Comparison of ENCODE assay signal across 8 cellular contexts in genomic region chr14:89040438-89041244, GRCh38.
DNase-seq lines count a peak whose midpoint lies in the region; ATAC-seq and TF ChIP-seq lines count a peak whose summit lies in the region.

No MANE protein-coding gene starts in this region.

- peaks cover 14% of the 10 kb centered on the region for H3K4me1 ChIP-seq in HUES64 (ENCODE audit: insufficient read depth, low read length)
- H3K4me1 ChIP-seq in OCI-LY3 (ENCODE audit: low read length), result peaks cover 10% of the 10 kb centered on the region; the same call in 1 of the 2 replicates
- H3K4me1 ChIP-seq in mucosa of stomach (ENCODE audit: control insufficient read depth, insufficient read depth, low read length), result peaks cover 24% of the 10 kb centered on the region

- WGBS in HUES64, result 17% methylated on average over 32 of the region's 32 CpGs

- no peaks in the 10 kb centered on the region for H3K79me2 ChIP-seq in OCI-LY3 (ENCODE audit: low read length)

- POLR2A ChIA-PET in BJ (lab: Charles Lee), result no interaction called here

- no peaks in the 10 kb centered on the region for H3K36me3 ChIP-seq in BJ (ENCODE audit: control insufficient read depth, insufficient read depth, low read length)
- no peaks in the 10 kb centered on the region for H3K36me3 ChIP-seq in HUES64 (ENCODE audit: insufficient read depth, low read length)
- H3K36me3 ChIP-seq in OCI-LY3 (replicated peaks; ENCODE audit: low read depth, low read length), result no peaks in the 10 kb centered on the region
- H3K36me3 ChIP-seq in mucosa of stomach (ENCODE audit: control insufficient read depth, insufficient read depth, low read length), result no peaks in the 10 kb centered on the region

- H2AFZ ChIP-seq in OCI-LY3 (ENCODE audit: low read depth, low read length), result peak overlapping the region; percentile 87; the same call in 1 of the 2 replicates

- H3K9ac ChIP-seq in HUES64 (ENCODE audit: low read depth, low read length) (peak overlapping the region; percentile 62; the same call in 1 of the 2 replicates), OCI-LY3 (ENCODE audit: low read length) (no peak overlapping the region), mucosa of stomach (ENCODE audit: low read length) (peak overlapping the region; percentile 54)

- H3K27me3 ChIP-seq in BJ (ENCODE audit: control insufficient read depth, insufficient read depth, low read length) (peaks cover 2% of the 10 kb centered on the region), HUES64 (ENCODE audit: insufficient read depth, low read length) (peaks cover 5% of the 10 kb centered on the region; the same call in 1 of the 2 replicates), OCI-LY3 (ENCODE audit: low read depth, low read length) (0 out of 2 replicates have a peak, but pooled peaks cover 4% of the 10 kb centered on the region), mucosa of stomach (ENCODE audit: control insufficient read depth, insufficient read depth, low read length) (no peaks in the 10 kb centered on the region)

- peak; percentile 69 for ATAC-seq in GM19397 (IDR thresholded peaks at IDR 0.05; ENCODE audit: unreplicated experiment)

- TF ChIP-seq CTCF in BJ (IDR thresholded peaks at IDR 0.05; ENCODE audit: insufficient read depth, low read depth, low read length) (peak; percentile 99), OCI-LY3 (IDR thresholded peaks at IDR 0.05; ENCODE audit: low read depth, low read length) (peak; percentile 94), epithelial cell of proximal tubule (conservative IDR thresholded peaks at IDR 0.05; ENCODE audit: low read depth, low read length) (peak; percentile 100)

- H3K27ac ChIP-seq in HUES64 (ENCODE audit: low read depth, low read length) (0 out of 2 replicates have a peak overlapping the region, but pooled peaks have one; percentile 10), OCI-LY3 (ENCODE audit: low read length) (no peak overlapping the region)

- CTCF ChIA-PET in BJ (lab: Yijun Ruan, JAX), result interaction anchor here (0.6 to 1.5 kb wide), 41 partner anchors 11 to 938 kb away, joined by 3 to 11 read pairs (median 4); no protein-coding TSS in a partner anchor

- H3K4me3 ChIP-seq in BJ (ENCODE audit: low read depth, low read length), result peak overlapping the region; percentile 22
- peak overlapping the region; percentile 47 for H3K4me3 ChIP-seq in HUES64 (ENCODE audit: low read length)
- H3K4me3 ChIP-seq in OCI-LY3 (ENCODE audit: low read length), result peak overlapping the region; percentile 68
- peak overlapping the region; percentile 45 for H3K4me3 ChIP-seq in epithelial cell of proximal tubule (ENCODE audit: low read depth, low read length)
- H3K4me3 ChIP-seq in mucosa of stomach (ENCODE audit: low read length), result peak overlapping the region; percentile 16

- no peaks in the 10 kb centered on the region for H4K20me1 ChIP-seq in OCI-LY3 (ENCODE audit: insufficient read depth, low read length)

- H3K9me3 ChIP-seq in HUES64 (ENCODE audit: insufficient read depth, low read depth, low read length) (peaks cover 13% of the 10 kb centered on the region), OCI-LY3 (ENCODE audit: insufficient read depth, low read length) (0 out of 2 replicates have a peak, but pooled peaks cover 4% of the 10 kb centered on the region), mucosa of stomach (ENCODE audit: control insufficient read depth, low read length) (no peaks in the 10 kb centered on the region)

- peak overlapping the region; percentile 93 for H3K4me2 ChIP-seq in OCI-LY3 (ENCODE audit: low read length)

- DNase-seq in BJ (ENCODE audit: low read depth), result peak; percentile 47
- peak; percentile 83 for DNase-seq in activated T-cell treated with anti-CD3 and anti-CD28 coated beads, Interleukin-2, amount 50 U/mL, for 1 hour
- peak; percentile 81 for DNase-seq in epithelial cell of proximal tubule (ENCODE audit: low read depth)
- DNase-seq in stimulated activated CD8-positive, alpha-beta memory T cell treated with anti-CD3 and anti-CD28 coated beads, Interleukin-4, amount 100 ng/mL, for 4 hours (ENCODE audit: low read depth in 2 of 2, low spot score in 1 of 2), result peak; percentile 45 to 70

Comparison
In these comparisons a context has a peak if more than half of its experiments do, and no peak if none do; other contexts are left out.
1. H3K4me3 ChIP-seq: peak in every context shown above with its lines; median percentile 68 in OCI-LY3; 47 in HUES64; 45 in epithelial cell of proximal tubule; 22 in BJ; 16 in mucosa of stomach.